23 cellular contexts compared by ENCODE assay signal in genomic region chr10:69376662-69377061, GRCh38. TPM values are rescaled to one million over a fixed set of nuclear protein-coding genes. Genes with fewer than 3 reads are reported as not detected.
DNase-seq lines count a peak whose midpoint lies in the region; ATAC-seq, FAIRE-seq and TF ChIP-seq lines count a peak whose summit lies in the region.
"Had no signal": no experiment of that assay in that cellular context is flagged by ENCODE, and none has a peak within 500 bp of the region (broad histone marks: within the 10 kb centered on the region; RNA-seq: fewer than 3 reads in every experiment).

No MANE protein-coding gene starts in this region.

- dilution Hi-C loops in endothelial cell of umbilical vein (cut with MboI; ENCODE audit: extremely low pct_ligation_motif_present, low sequenced_read_pairs) = loop anchor here (25.0 kb wide), 1 partner anchor 139 kb away; no protein-coding TSS in a partner anchor

- no peaks in the 10 kb centered on the region for H3K9me1 ChIP-seq in endothelial cell of umbilical vein (replicated peaks; ENCODE audit: control insufficient read depth, extremely low read depth, insufficient read depth, low read length)

- no peaks in the 10 kb centered on the region for H3K9me3 ChIP-seq in right cardiac atrium (ENCODE audit: control insufficient read depth, low read length)
- H3K9me3 ChIP-seq in endothelial cell of umbilical vein (replicated peaks; ENCODE audit: control insufficient read depth, insufficient read depth, low read length) = no peaks in the 10 kb centered on the region
- H3K9me3 ChIP-seq in sigmoid colon = no peaks in the 10 kb centered on the region
- H3K9me3 ChIP-seq: pancreas, stomach had no signal

- H3K9me3 Mint-ChIP-seq in activated naive CD8-positive, alpha-beta T cell treated with anti-CD3 and anti-CD28 coated beads for 36 hours = no peaks in the 10 kb centered on the region
- H3K9me3 Mint-ChIP-seq: activated naive CD8-positive, alpha-beta T cell treated with anti-CD3 and anti-CD28 coated beads, Interleukin-2, amount 10 ng/mL, durations not matched to agents 7 days and 5 days; CD4-positive, alpha-beta T cell; HFFc6; natural killer cell had no signal

- H3K36me3 Mint-ChIP-seq in activated naive CD8-positive, alpha-beta T cell treated with anti-CD3 and anti-CD28 coated beads for 36 hours = peaks cover 33% of the 10 kb centered on the region

- H3K27ac ChIP-seq in right cardiac atrium (ENCODE audit: low read length) (peak overlapping the region; percentile 30), endothelial cell of umbilical vein (ENCODE audit: insufficient read depth, low read depth, low read length) (peak overlapping the region; percentile 65), sigmoid colon (peak overlapping the region; percentile 72 to 86 (median 73))
- H3K27ac ChIP-seq: HL-60, PC-9 had no signal

- H3K4me1 ChIP-seq in right cardiac atrium (ENCODE audit: control insufficient read depth, insufficient read depth, low read length) (peaks cover 18% of the 10 kb centered on the region), endothelial cell of umbilical vein (ENCODE audit: control insufficient read depth, extremely low read depth, insufficient read depth, low read length) (peaks cover 21% of the 10 kb centered on the region), sigmoid colon (peaks cover 0 to 36% (median 30%) of the 10 kb centered on the region in 4 donors)

- CTCF ChIA-PET in endothelial cell of umbilical vein (lab: Charles Lee) = interaction anchor here (1.5 to 1.7 kb wide), 4 partner anchors 12 to 138 kb away, joined by 3 to 7 read pairs (median 6); no protein-coding TSS in a partner anchor

- ATAC-seq in right cardiac atrium (no peak), left cardiac atrium (no peak), GM21423 (IDR thresholded peaks at IDR 0.05; ENCODE audit: unreplicated experiment) (no peak)
- ATAC-seq: natural killer cell had no signal

- TF ChIP-seq CTCF in endothelial cell of umbilical vein (IDR thresholded peaks at IDR 0.05; ENCODE audit: extremely low read depth in 1 of 2, insufficient read depth in 1 of 2, low read depth in 1 of 2, low read length in 2 of 2) = no peak
- no peak for TF ChIP-seq CTCF in sigmoid colon (IDR thresholded peaks at IDR 0.05)

- no peaks in the 10 kb centered on the region for H4K20me1 ChIP-seq in endothelial cell of umbilical vein (replicated peaks; ENCODE audit: control insufficient read depth, extremely low read depth, insufficient read depth, low read length)

- DNase-seq in right cardiac atrium = no peak
- DNase-seq in left cardiac atrium = no peak
- DNase-seq in endothelial cell of umbilical vein (ENCODE audit: low read depth, low spot score) = no peak
- DNase-seq in sigmoid colon = no peak
- no peak for DNase-seq in NCI-H187 (lab: John Stamatoyannopoulos, UW)
- no peak for DNase-seq in activated naive CD8-positive, alpha-beta T cell treated with anti-CD3 and anti-CD28 coated beads for 36 hours
- DNase-seq in G401 (ENCODE audit: low spot score) = no peak
- DNase-seq: activated CD4-positive, CD25-positive, alpha-beta regulatory T cell; activated naive CD8-positive, alpha-beta T cell treated with anti-CD3 and anti-CD28 coated beads, Interleukin-2, amount 10 ng/mL, durations not matched to agents 7 days and 5 days; CD4-positive, alpha-beta T cell; DMS79; HFFc6; natural killer cell; NCI-H1694 treated with DMSO at 0.1 percent for 48 hours; NCI-H345; pancreas; PC-9; stimulated activated CD4-positive, alpha-beta T cell treated with anti-CD3 and anti-CD28 coated beads, Interleukin-4, amount 100 ng/mL, for 1 hour; stomach had no signal

- in situ Hi-C loops in G401 (cut with HindIII; ENCODE audit: low sequenced_read_pairs) = no loop called here

- TF ChIP-seq POLR2A in endothelial cell of umbilical vein (IDR thresholded peaks at IDR 0.05; ENCODE audit: low read depth, low read length) = no peak
- no peak for TF ChIP-seq POLR2A in sigmoid colon (IDR thresholded peaks at IDR 0.05)

- H3K27ac Mint-ChIP-seq in activated naive CD8-positive, alpha-beta T cell treated with anti-CD3 and anti-CD28 coated beads for 36 hours = no peak overlapping the region
- H3K27ac Mint-ChIP-seq: activated naive CD8-positive, alpha-beta T cell treated with anti-CD3 and anti-CD28 coated beads, Interleukin-2, amount 10 ng/mL, durations not matched to agents 7 days and 5 days had no signal

- no peak overlapping the region for H2AFZ ChIP-seq in endothelial cell of umbilical vein (ENCODE audit: low read depth, low read length)
- H2AFZ ChIP-seq: PC-9 had no signal

- H3K36me3 ChIP-seq in endothelial cell of umbilical vein (ENCODE audit: control insufficient read depth in 2 of 2, extremely low read depth in 1 of 2, insufficient read depth in 2 of 2, low read length in 2 of 2) = peaks cover 8 to 12% of the 10 kb centered on the region in 2 experiments
- peaks cover 0 to 49% (median 17%) of the 10 kb centered on the region in 4 donors for H3K36me3 ChIP-seq in sigmoid colon
- H3K36me3 ChIP-seq: pancreas had no signal

- POLR2A ChIA-PET in endothelial cell of umbilical vein (lab: Charles Lee) = no interaction called here

- H3K4me3 Mint-ChIP-seq in activated naive CD8-positive, alpha-beta T cell treated with anti-CD3 and anti-CD28 coated beads for 36 hours = no peak overlapping the region
- H3K4me3 Mint-ChIP-seq: activated naive CD8-positive, alpha-beta T cell treated with anti-CD3 and anti-CD28 coated beads, Interleukin-2, amount 10 ng/mL, durations not matched to agents 7 days and 5 days; CD4-positive, alpha-beta T cell; HFFc6; natural killer cell had no signal

- H3K27me3 Mint-ChIP-seq in activated naive CD8-positive, alpha-beta T cell treated with anti-CD3 and anti-CD28 coated beads for 36 hours = no peaks in the 10 kb centered on the region
- H3K27me3 Mint-ChIP-seq: activated naive CD8-positive, alpha-beta T cell treated with anti-CD3 and anti-CD28 coated beads, Interleukin-2, amount 10 ng/mL, durations not matched to agents 7 days and 5 days; CD4-positive, alpha-beta T cell had no signal

- 83% methylated on average over 11 of the region's 11 CpGs for WGBS in right cardiac atrium
- WGBS in sigmoid colon, 2 donors = 95% methylated on average over 11 of the region's 11 CpGs

- H3K9ac ChIP-seq in endothelial cell of umbilical vein (replicated peaks; ENCODE audit: extremely low read depth, insufficient read depth, low read length) = no peak overlapping the region

- no TSS peak for BruUV-seq in endothelial cell of umbilical vein (replicated peaks; lab: Mats Ljungman, UMichigan)

- peaks cover 13% of the 10 kb centered on the region for H3K4me1 Mint-ChIP-seq in activated naive CD8-positive, alpha-beta T cell treated with anti-CD3 and anti-CD28 coated beads for 36 hours

- peak; percentile 58 for FAIRE-seq in endothelial cell of umbilical vein (lab: Jason Lieb, UNC)
- FAIRE-seq: pancreas had no signal

- H3K27me3 ChIP-seq in right cardiac atrium (ENCODE audit: control insufficient read depth, insufficient read depth) = no peaks in the 10 kb centered on the region
- H3K27me3 ChIP-seq in endothelial cell of umbilical vein (ENCODE audit: control insufficient read depth in 2 of 2, insufficient read depth in 2 of 2, low read length in 2 of 2) = no peaks in the 10 kb centered on the region
- no peaks in the 10 kb centered on the region for H3K27me3 ChIP-seq in sigmoid colon
- H3K27me3 ChIP-seq: pancreas, stomach had no signal

- intact Hi-C loops in right cardiac atrium (cut with DNase I) (loop anchor here (5.0 to 10.0 kb wide), 3 partner anchors 44 to 59 kb away; no protein-coding TSS in a partner anchor), left cardiac atrium (cut with DNase I) (loop anchor here in 1 of 2 donors (5.0 kb wide), 1 partner anchor 44 kb away; no protein-coding TSS in a partner anchor), endothelial cell of umbilical vein (cut with micrococcal nuclease) (no loop called here), sigmoid colon (cut with DNase I) (loop anchor here (5.0 kb wide), 2 partner anchors 44 to 59 kb away; no protein-coding TSS in a partner anchor)

- H3K4me3 ChIP-seq in right cardiac atrium (ENCODE audit: low read length) (no peak overlapping the region), endothelial cell of umbilical vein (replicated peaks in 1 of 3; ENCODE audit: insufficient read depth in 1 of 3, low read depth in 1 of 3, low read length in 3 of 3) (no peak overlapping the region), sigmoid colon (no peak overlapping the region)
- H3K4me3 ChIP-seq: pancreas, PC-9, smooth muscle cell, stomach had no signal

- H3K79me2 ChIP-seq in endothelial cell of umbilical vein (ENCODE audit: control insufficient read depth, insufficient read depth, low read length) = no peaks in the 10 kb centered on the region

- no peak for TF ChIP-seq EP300 in sigmoid colon (IDR thresholded peaks at IDR 0.05)

- H3K4me2 ChIP-seq in endothelial cell of umbilical vein (ENCODE audit: insufficient read depth, low read length) = no peak overlapping the region
- H3K4me2 ChIP-seq: PC-9, smooth muscle cell had no signal

TF ChIP-seq in endothelial cell of umbilical vein, 7 proteins besides CTCF, POLR2A, EP300 and RAD21 (continues in another document):
- TF ChIP-seq, protein P1, sequence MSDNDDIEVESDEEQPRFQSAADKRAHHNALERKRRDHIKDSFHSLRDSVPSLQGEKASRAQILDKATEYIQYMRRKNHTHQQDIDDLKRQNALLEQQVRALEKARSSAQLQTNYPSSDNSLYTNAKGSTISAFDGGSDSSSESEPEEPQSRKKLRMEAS (IDR thresholded peaks at IDR 0.05; ENCODE audit: insufficient read depth, insufficient read length) = no peak
- TF ChIP-seq JUN (IDR thresholded peaks at IDR 0.05; ENCODE audit: borderline replicate concordance, insufficient read depth, insufficient read length, low read depth) (no peak), EZH2 (IDR thresholded peaks at IDR 0.05; ENCODE audit: borderline replicate concordance, low read depth, low read length, severe bottlenecking) (no peak), POLR2AphosphoS5 (IDR thresholded peaks at IDR 0.05; ENCODE audit: insufficient read depth, low read depth, low read length) (no peak)

RNA-seq across cellular contexts. Expression of gene TACR2, which starts 40.1 kb away (rescaled TPM):
- total RNA-seq in right cardiac atrium (under 1 TPM; 0.26 to 0.53 (median 0.37) TPM), left cardiac atrium (under 1 TPM; 0.24 to 0.31 TPM), endothelial cell of umbilical vein (not detected in 2 replicates), sigmoid colon (100 to 1,000 TPM; 161 to 184 (median 170) TPM)
- polyA plus RNA-seq in right cardiac atrium (0.27 TPM), endothelial cell of umbilical vein (0.19 and 0.22 TPM in 2 replicates), sigmoid colon (10 to 100 TPM in 1 of 3 donors, 1 to 10 TPM in 1, not detected in 1; 6.0 to 14.4 TPM)
- polyA plus RNA-seq in endothelial cell of umbilical vein (2011; cell fraction: cytosol; rRNA removed) = 0.14 and 0.20 TPM in 2 replicates
- 0.11 TPM in 1 of 2 replicates, not detected in the other for polyA plus RNA-seq in endothelial cell of umbilical vein (2011; cell fraction: nucleus; rRNA removed)
- polyA plus RNA-seq in endothelial cell of umbilical vein (2012) = 0.11 and 0.24 TPM in 2 replicates
- 0.21 TPM in 1 of 2 replicates, not detected in the other for polyA minus RNA-seq in endothelial cell of umbilical vein
- not detected for polyA minus RNA-seq in endothelial cell of umbilical vein (2011; cell fraction: cytosol; rRNA and poly(A)+ RNA removed)
- not detected in 2 replicates for polyA minus RNA-seq in endothelial cell of umbilical vein (2011; cell fraction: nucleus; rRNA and poly(A)+ RNA removed)
- total RNA-seq in activated naive CD8-positive, alpha-beta T cell treated with anti-CD3 and anti-CD28 coated beads for 36 hours = not detected
- total RNA-seq in G401 (2014; rRNA removed; shearing (Covaris generic)) = not detected in 2 replicates
- total RNA-seq: activated naive CD8-positive, alpha-beta T cell treated with anti-CD3 and anti-CD28 coated beads, Interleukin-2, amount 10 ng/mL, durations not matched to agents 7 days and 5 days; CD4-positive, alpha-beta T cell; HFFc6; natural killer cell; PC-9; smooth muscle cell; T-helper 2 cell treated with Interferon-gamma antibody and Interleukin-4, amounts not matched to agents 100 ng/mL and 5 ng/mL, for 36 hours had no signal

Comparison
In these comparisons a context has a peak if more than half of its experiments do, and no peak if none do; other contexts are left out.
1. RNA of gene TACR2, which starts 40.1 kb away (total RNA-seq): 161 to 184 TPM in sigmoid colon; 0.26 to 0.53 TPM in right cardiac atrium, 0.24 to 0.31 TPM in left cardiac atrium, not detected in endothelial cell of umbilical vein, not detected in activated naive CD8-positive, alpha-beta T cell treated with anti-CD3 and anti-CD28 coated beads for 36 hours and not detected in G401; every median in the first group is over 100 times any median in the second.
2. Peak in every context shown above with its lines, with median percentiles within 50 percentile points of each other: H3K27ac ChIP-seq.